In genomic region chr5:122810405-122810804, GRCh38 we compare ENCODE assay signal across 31 cellular contexts.
"Had no signal": no experiment of that assay in that cellular context is flagged by ENCODE, and none has a peak within 500 bp of the region (broad histone marks: within the 10 kb centered on the region; RNA-seq: fewer than 3 reads in every experiment).

No MANE protein-coding gene starts in this region.

- H3K4me1 Mint-ChIP-seq: activated CD4-positive, alpha-beta memory T cell treated with anti-CD3 and anti-CD28 coated beads, Interleukin-2, amount 10 ng/mL, durations not matched to agents 7 days and 5 days; activated CD4-positive, alpha-beta T cell treated with anti-CD3 and anti-CD28 coated beads, Interleukin-2, amount 10 ng/mL, durations not matched to agents 7 days and 5 days; central memory CD8-positive, alpha-beta T cell; T-helper 17 cell had no signal

- H3K4me3 ChIP-seq: esophagus muscularis mucosa, gastrocnemius medialis, heart right ventricle had no signal

- H3K27me3 ChIP-seq: brain microvascular endothelial cell, esophagus muscularis mucosa, foreskin keratinocyte, gastrocnemius medialis, heart right ventricle had no signal

- H3K4me1 ChIP-seq: esophagus muscularis mucosa, foreskin keratinocyte, gastrocnemius medialis, heart right ventricle had no signal

- H3K27ac Mint-ChIP-seq: activated CD4-positive, alpha-beta memory T cell treated with anti-CD3 and anti-CD28 coated beads, Interleukin-2, amount 10 ng/mL, durations not matched to agents 7 days and 5 days; activated CD4-positive, alpha-beta T cell treated with anti-CD3 and anti-CD28 coated beads, Interleukin-2, amount 10 ng/mL, durations not matched to agents 7 days and 5 days; activated naive CD8-positive, alpha-beta T cell; activated T-cell treated with anti-CD3 and anti-CD28 coated beads, Interleukin-2, amount 50 U/mL, for 24 hours; T-helper 17 cell; T-helper 2 cell treated with Interferon-gamma antibody and Interleukin-4, amounts not matched to agents 5 μg/mL and 100 μg/mL, for 36 hours had no signal

- ATAC-seq: activated T-cell treated with anti-CD3 and anti-CD28 coated beads, Interleukin-2, amount 50 U/mL, for 72 hours; effector memory CD8-positive, alpha-beta T cell; foreskin keratinocyte; gastrocnemius medialis; heart right ventricle; T-helper 17 cell had no signal

- H3K9me3 ChIP-seq: esophagus muscularis mucosa, gastrocnemius medialis, heart right ventricle had no signal

- H3K27ac ChIP-seq: brain microvascular endothelial cell, esophagus muscularis mucosa, foreskin keratinocyte, gastrocnemius medialis, heart right ventricle had no signal

- H3K27me3 Mint-ChIP-seq: activated CD4-positive, alpha-beta memory T cell treated with anti-CD3 and anti-CD28 coated beads, Interleukin-2, amount 10 ng/mL, durations not matched to agents 7 days and 5 days; activated CD4-positive, alpha-beta T cell treated with anti-CD3 and anti-CD28 coated beads, Interleukin-2, amount 10 ng/mL, durations not matched to agents 7 days and 5 days; activated naive CD8-positive, alpha-beta T cell; activated T-cell treated with anti-CD3 and anti-CD28 coated beads, Interleukin-2, amount 50 U/mL, for 24 hours; central memory CD8-positive, alpha-beta T cell; effector memory CD8-positive, alpha-beta T cell; T-helper 17 cell had no signal

- DNase-seq: activated CD4-positive, alpha-beta memory T cell treated with anti-CD3 and anti-CD28 coated beads, Interleukin-2, amount 10 ng/mL, durations not matched to agents 7 days and 5 days; activated CD4-positive, alpha-beta T cell treated with anti-CD3 and anti-CD28 coated beads for 1 hour; activated CD4-positive, alpha-beta T cell treated with anti-CD3 and anti-CD28 coated beads for 4 hours; activated CD4-positive, alpha-beta T cell treated with anti-CD3 and anti-CD28 coated beads, Interleukin-2, amount 10 ng/mL, durations not matched to agents 7 days and 5 days; activated CD4-positive, alpha-beta T cell treated with anti-CD3 and anti-CD28 coated beads, Interleukin-2, amount 50 U/mL, for 4 hours; activated CD8-positive, alpha-beta memory T cell treated with anti-CD3 and anti-CD28 coated beads, Interleukin-2, amount 50 U/mL, for 48 hours; activated effector memory CD4-positive, alpha-beta T cell treated with Interleukin-2 at 50 U/mL for 16 hours; activated gamma-delta T cell treated with Interleukin-2 at 50 U/mL for 16 hours; activated naive CD4-positive, alpha-beta T cell treated with anti-CD3 and anti-CD28 coated beads, Interleukin-2, amount 50 U/mL, for 16 hours; activated naive CD4-positive, alpha-beta T cell treated with Interleukin-2 at 50 U/mL for 16 hours; activated T-cell treated with anti-CD3 and anti-CD28 coated beads for 4 hours; activated T-cell treated with anti-CD3 and anti-CD28 coated beads, Interleukin-2, amount 50 U/mL, for 24 hours; activated T-cell treated with anti-CD3 and anti-CD28 coated beads, Interleukin-2, amount 50 U/mL, for 72 hours; amniotic stem cell; anterior cingulate cortex; brain microvascular endothelial cell; cortex of kidney; dermis blood vessel endothelial cell; effector CD4-positive, alpha-beta T cell; effector memory CD8-positive, alpha-beta T cell; erythroblast; foreskin keratinocyte; gastrocnemius medialis; heart right ventricle; T-helper 1 cell; T-helper 17 cell; T1000 had no signal

- H3K4me3 Mint-ChIP-seq: activated CD4-positive, alpha-beta memory T cell treated with anti-CD3 and anti-CD28 coated beads, Interleukin-2, amount 10 ng/mL, durations not matched to agents 7 days and 5 days; activated CD4-positive, alpha-beta T cell treated with anti-CD3 and anti-CD28 coated beads, Interleukin-2, amount 10 ng/mL, durations not matched to agents 7 days and 5 days; activated naive CD8-positive, alpha-beta T cell; activated T-cell treated with anti-CD3 and anti-CD28 coated beads, Interleukin-2, amount 50 U/mL, for 24 hours; activated T-cell treated with anti-CD3 and anti-CD28 coated beads, Interleukin-2, amount 50 U/mL, for 72 hours; central memory CD8-positive, alpha-beta T cell; effector memory CD8-positive, alpha-beta T cell; T-helper 17 cell; T-helper 2 cell treated with Interferon-gamma antibody and Interleukin-4, amounts not matched to agents 5 μg/mL and 100 μg/mL, for 36 hours had no signal

- H3K9me3 Mint-ChIP-seq: activated CD4-positive, alpha-beta memory T cell treated with anti-CD3 and anti-CD28 coated beads, Interleukin-2, amount 10 ng/mL, durations not matched to agents 7 days and 5 days; activated CD4-positive, alpha-beta T cell treated with anti-CD3 and anti-CD28 coated beads, Interleukin-2, amount 10 ng/mL, durations not matched to agents 7 days and 5 days; activated T-cell treated with anti-CD3 and anti-CD28 coated beads, Interleukin-2, amount 50 U/mL, for 24 hours; activated T-cell treated with anti-CD3 and anti-CD28 coated beads, Interleukin-2, amount 50 U/mL, for 72 hours; central memory CD8-positive, alpha-beta T cell; effector memory CD8-positive, alpha-beta T cell; T-helper 2 cell treated with Interferon-gamma antibody and Interleukin-4, amounts not matched to agents 5 μg/mL and 100 μg/mL, for 36 hours had no signal
